17 cellular contexts compared by ENCODE assay signal in genomic region chr4:40331092-40331824, GRCh38. TPM values are rescaled to one million over a fixed set of nuclear protein-coding genes. Genes with fewer than 3 reads are reported as not detected.
"Had no signal": no experiment of that assay in that cellular context is flagged by ENCODE, and none has a peak within 500 bp of the region (broad histone marks: within the 10 kb centered on the region; RNA-seq: fewer than 3 reads in every experiment).

No MANE protein-coding gene starts in this region.

- DNase-seq: activated CD4-positive, alpha-beta T cell treated with anti-CD3 and anti-CD28 coated beads, Interleukin-2, amount 10 ng/mL, durations not matched to agents 7 days and 5 days; activated naive CD4-positive, alpha-beta T cell treated with anti-CD3 and anti-CD28 coated beads for 36 hours; activated naive CD8-positive, alpha-beta T cell treated with anti-CD3 and anti-CD28 coated beads, Interleukin-2, amount 50 U/mL, for 24 hours; islet precursor cell; left ventricle myocardium inferior; mesenchymal stem cell; spleen had no signal

- H3K36me3 ChIP-seq: left ventricle myocardium inferior, spleen had no signal

- H3K4me1 ChIP-seq: left ventricle myocardium inferior had no signal

- H3K27ac Mint-ChIP-seq: activated CD4-positive, alpha-beta T cell treated with anti-CD3 and anti-CD28 coated beads, Interleukin-2, amount 10 ng/mL, durations not matched to agents 7 days and 5 days; activated naive CD4-positive, alpha-beta T cell treated with anti-CD3 and anti-CD28 coated beads for 36 hours; activated naive CD8-positive, alpha-beta T cell treated with anti-CD3 and anti-CD28 coated beads, Interleukin-2, amount 50 U/mL, for 24 hours; activated T-helper 17 cell treated with anti-CD3 and anti-CD28 coated beads, Interleukin-2, amount 50 U/mL, for 72 hours; natural killer cell treated with Interleukin-12 subunit alpha and Interleukin-12 subunit beta and Interleukin-15 and Interleukin-18, amount 100 ng/mL, for 72 hours; T-helper 2 cell treated with Interferon-gamma antibody and Interleukin-4, amounts not matched to agents 5 μg/mL and 100 μg/mL, for 36 hours had no signal

- ATAC-seq: activated naive CD8-positive, alpha-beta T cell treated with anti-CD3 and anti-CD28 coated beads, Interleukin-2, amount 50 U/mL, for 24 hours; activated T-helper 17 cell treated with anti-CD3 and anti-CD28 coated beads, Interleukin-2, amount 50 U/mL, for 72 hours; natural killer cell treated with Interleukin-12 subunit alpha and Interleukin-12 subunit beta and Interleukin-15 and Interleukin-18, amount 100 ng/mL, for 72 hours; sciatic nerve had no signal

- H3K4me3 Mint-ChIP-seq: activated CD4-positive, alpha-beta T cell treated with anti-CD3 and anti-CD28 coated beads, Interleukin-2, amount 10 ng/mL, durations not matched to agents 7 days and 5 days; activated naive CD4-positive, alpha-beta T cell treated with anti-CD3 and anti-CD28 coated beads for 36 hours; activated naive CD8-positive, alpha-beta T cell treated with anti-CD3 and anti-CD28 coated beads, Interleukin-2, amount 50 U/mL, for 24 hours; activated T-helper 17 cell treated with anti-CD3 and anti-CD28 coated beads, Interleukin-2, amount 50 U/mL, for 72 hours; natural killer cell treated with Interleukin-12 subunit alpha and Interleukin-12 subunit beta and Interleukin-15 and Interleukin-18, amount 100 ng/mL, for 72 hours; T-helper 2 cell treated with Interferon-gamma antibody and Interleukin-4, amounts not matched to agents 5 μg/mL and 100 μg/mL, for 36 hours had no signal

- H3K9me3 Mint-ChIP-seq: activated CD4-positive, alpha-beta T cell treated with anti-CD3 and anti-CD28 coated beads, Interleukin-2, amount 10 ng/mL, durations not matched to agents 7 days and 5 days; activated naive CD4-positive, alpha-beta T cell treated with anti-CD3 and anti-CD28 coated beads for 36 hours; activated naive CD8-positive, alpha-beta T cell treated with anti-CD3 and anti-CD28 coated beads, Interleukin-2, amount 50 U/mL, for 24 hours; activated T-helper 17 cell treated with anti-CD3 and anti-CD28 coated beads, Interleukin-2, amount 50 U/mL, for 72 hours; natural killer cell treated with Interleukin-12 subunit alpha and Interleukin-12 subunit beta and Interleukin-15 and Interleukin-18, amount 100 ng/mL, for 72 hours; T-helper 2 cell treated with Interferon-gamma antibody and Interleukin-4, amounts not matched to agents 5 μg/mL and 100 μg/mL, for 36 hours had no signal

- H3K4me1 Mint-ChIP-seq: activated CD4-positive, alpha-beta T cell treated with anti-CD3 and anti-CD28 coated beads, Interleukin-2, amount 10 ng/mL, durations not matched to agents 7 days and 5 days; activated naive CD8-positive, alpha-beta T cell treated with anti-CD3 and anti-CD28 coated beads, Interleukin-2, amount 50 U/mL, for 24 hours; activated T-helper 17 cell treated with anti-CD3 and anti-CD28 coated beads, Interleukin-2, amount 50 U/mL, for 72 hours had no signal

- H3K9me3 ChIP-seq: left ventricle myocardium inferior, spleen had no signal

- H3K27ac ChIP-seq: epithelial cell of prostate, left ventricle myocardium inferior, spleen had no signal

- H3K36me3 Mint-ChIP-seq: natural killer cell treated with Interleukin-12 subunit alpha and Interleukin-12 subunit beta and Interleukin-15 and Interleukin-18, amount 100 ng/mL, for 72 hours had no signal

- H3K4me3 ChIP-seq: left ventricle myocardium inferior, spleen had no signal

- H3K27me3 ChIP-seq: spleen had no signal

RNA-seq across cellular contexts. Expression of gene CHRNA9, which starts 3.9 kb away (rescaled TPM):
- total RNA-seq: activated CD4-positive, alpha-beta T cell treated with anti-CD3 and anti-CD28 coated beads, Interleukin-2, amount 10 ng/mL, durations not matched to agents 7 days and 5 days; activated naive CD4-positive, alpha-beta T cell treated with anti-CD3 and anti-CD28 coated beads for 36 hours; activated T-helper 17 cell treated with anti-CD3 and anti-CD28 coated beads, Interleukin-2, amount 50 U/mL, for 72 hours; cerebellum; dermis blood vessel endothelial cell; left ventricle myocardium inferior; natural killer cell treated with Interleukin-12 subunit alpha and Interleukin-12 subunit beta and Interleukin-15 and Interleukin-18, amount 100 ng/mL, for 72 hours; omental fat pad; pulmonary artery endothelial cell; sciatic nerve; spleen; urinary bladder had no signal
